ENCODE assay signal across 8 cellular contexts in genomic region chr6:148144917-148145521, GRCh38.
DNase-seq lines count a peak whose midpoint lies in the region; ATAC-seq and TF ChIP-seq lines count a peak whose summit lies in the region.

No MANE protein-coding gene starts in this region.

- TF ChIP-seq CTCF in DND-41 (IDR thresholded peaks at IDR 0.05; ENCODE audit: borderline replicate concordance, extremely low read depth, low read length, poor library complexity, severe bottlenecking) (peak; percentile 87), left ventricle myocardium inferior (IDR thresholded peaks at IDR 0.05; ENCODE audit: borderline replicate concordance) (peak; percentile 86), gastrocnemius medialis (IDR thresholded peaks at IDR 0.05 in 4 of 5, conservative IDR thresholded peaks at IDR 0.05 in 1 of 5) (peak; percentile 42 to 71 (median 44))

- no peaks in the 10 kb centered on the region for H3K79me2 ChIP-seq in DND-41 (ENCODE audit: insufficient read depth, low read length)

- H3K27me3 Mint-ChIP-seq in activated naive CD8-positive, alpha-beta T cell treated with anti-CD3 and anti-CD28 coated beads for 36 hours: peaks cover 13% of the 10 kb centered on the region

- no peaks in the 10 kb centered on the region for H3K36me3 Mint-ChIP-seq in activated naive CD8-positive, alpha-beta T cell treated with anti-CD3 and anti-CD28 coated beads for 36 hours

- H3K27ac ChIP-seq in DND-41 (ENCODE audit: low read length): no peak overlapping the region
- peak overlapping the region; percentile 12; the same call in 1 of the 2 replicates for H3K27ac ChIP-seq in SJCRH30
- H3K27ac ChIP-seq in left ventricle myocardium inferior (replicated peaks): no peak overlapping the region
- no peak overlapping the region for H3K27ac ChIP-seq in gastrocnemius medialis

- no peak overlapping the region for H3K9ac ChIP-seq in DND-41 (ENCODE audit: low read depth, low read length)

- in situ Hi-C loops in gastrocnemius medialis (cut with MboI; ENCODE audit: low sequenced_read_pairs in 4 of 4): no loop called here

- H3K4me3 ChIP-seq in DND-41 (ENCODE audit: low read depth in 1 of 2, low read length in 2 of 2) (no peak overlapping the region), SJCRH30 (peak overlapping the region; percentile 31), left ventricle myocardium inferior (no peak overlapping the region), gastrocnemius medialis (peak overlapping the region in 1 of 4 donors; percentile 23)

- TF ChIP-seq POLR2A in gastrocnemius medialis (IDR thresholded peaks at IDR 0.05): no peak

- H3K9me3 Mint-ChIP-seq in activated naive CD8-positive, alpha-beta T cell treated with anti-CD3 and anti-CD28 coated beads for 36 hours: no peaks in the 10 kb centered on the region

- H3K27me3 ChIP-seq in DND-41 (ENCODE audit: insufficient read depth, low read length, poor library complexity) (peaks cover 4% of the 10 kb centered on the region), SJCRH30 (no peaks in the 10 kb centered on the region), left ventricle myocardium inferior (ENCODE audit: low read depth) (peaks cover 14% of the 10 kb centered on the region), gastrocnemius medialis (no peaks in the 10 kb centered on the region)

- no peaks in the 10 kb centered on the region for H4K20me1 ChIP-seq in DND-41 (ENCODE audit: insufficient read depth, low read length)

- H3K36me3 ChIP-seq in DND-41 (ENCODE audit: insufficient read depth, low read length) (no peaks in the 10 kb centered on the region), SJCRH30 (no peaks in the 10 kb centered on the region), left ventricle myocardium inferior (no peaks in the 10 kb centered on the region), gastrocnemius medialis (no peaks in the 10 kb centered on the region)

- H3K4me3 Mint-ChIP-seq in activated naive CD8-positive, alpha-beta T cell treated with anti-CD3 and anti-CD28 coated beads for 36 hours: no peak overlapping the region

- H3K27ac Mint-ChIP-seq in activated naive CD8-positive, alpha-beta T cell treated with anti-CD3 and anti-CD28 coated beads for 36 hours: no peak overlapping the region

- ATAC-seq in DND-41 (ENCODE audit: insufficient read depth, low read depth): peak; percentile 77
- ATAC-seq in GM21786 (IDR thresholded peaks at IDR 0.05; ENCODE audit: unreplicated experiment): peak; percentile 69
- no peak for ATAC-seq in gastrocnemius medialis
- no peak for ATAC-seq in GM18861 (IDR thresholded peaks at IDR 0.05; ENCODE audit: unreplicated experiment)

- H2AFZ ChIP-seq in DND-41 (ENCODE audit: low read depth, low read length): no peak overlapping the region

- intact Hi-C loops in left ventricle myocardium inferior (cut with micrococcal nuclease): no loop called here
- intact Hi-C loops in gastrocnemius medialis (cut with DNase I; ENCODE audit: low total_unique reads): loop anchor here (1.0 kb wide), 1 partner anchor 319 kb away; no protein-coding TSS in a partner anchor

- H3K4me2 ChIP-seq in DND-41 (ENCODE audit: insufficient read depth, low read length): no peak overlapping the region

- H3K9me3 ChIP-seq in DND-41 (ENCODE audit: insufficient read depth, low read length, severe bottlenecking): no peaks in the 10 kb centered on the region
- no peaks in the 10 kb centered on the region for H3K9me3 ChIP-seq in SJCRH30 (replicated peaks)
- H3K9me3 ChIP-seq in left ventricle myocardium inferior (replicated peaks): no peaks in the 10 kb centered on the region
- H3K9me3 ChIP-seq in gastrocnemius medialis: no peaks in the 10 kb centered on the region

- no peaks in the 10 kb centered on the region for H3K4me1 ChIP-seq in DND-41 (ENCODE audit: insufficient read depth, low read length)
- peaks cover 24% of the 10 kb centered on the region for H3K4me1 ChIP-seq in SJCRH30
- H3K4me1 ChIP-seq in left ventricle myocardium inferior: no peaks in the 10 kb centered on the region
- H3K4me1 ChIP-seq in gastrocnemius medialis: no peaks in the 10 kb centered on the region

- peak; percentile 69 for DNase-seq in DND-41
- peak; percentile 69 for DNase-seq in LoVo (ENCODE audit: low spot score)
- DNase-seq in SJCRH30: peak; percentile 77 to 89
- peak; percentile 41 for DNase-seq in activated naive CD8-positive, alpha-beta T cell treated with anti-CD3 and anti-CD28 coated beads for 36 hours
- peak; percentile 76 for DNase-seq in left ventricle myocardium inferior
- DNase-seq in gastrocnemius medialis: peak; percentile 7 to 31

- H3K4me1 Mint-ChIP-seq in activated naive CD8-positive, alpha-beta T cell treated with anti-CD3 and anti-CD28 coated beads for 36 hours: peaks cover 11% of the 10 kb centered on the region

Comparison
In these comparisons a context has a peak if more than half of its experiments do, and no peak if none do; other contexts are left out.
1. ATAC-seq: peak in DND-41 (single experiment) and GM21786 (single experiment); none in gastrocnemius medialis (0 of 2) and GM18861 (single experiment).
2. DNase-seq: peak in every context shown above with its lines; median percentile 83 in SJCRH30; 76 in left ventricle myocardium inferior; 69 in DND-41; 69 in LoVo; 41 in activated naive CD8-positive, alpha-beta T cell treated with anti-CD3 and anti-CD28 coated beads for 36 hours; 19 in gastrocnemius medialis.
3. Peak in every context shown above with its lines, with median percentiles within 50 percentile points of each other: CTCF ChIP-seq.